ENCODE assay signal across 12 cellular contexts in genomic region chr3:4816306-4816705, GRCh38.
DNase-seq lines count a peak whose midpoint lies in the region; ATAC-seq and TF ChIP-seq lines count a peak whose summit lies in the region.
"Had no signal": no experiment of that assay in that cellular context is flagged by ENCODE, and none has a peak within 500 bp of the region (broad histone marks: within the 10 kb centered on the region; RNA-seq: fewer than 3 reads in every experiment).

No MANE protein-coding gene starts in this region.

- DNase-seq in T-helper 1 cell (no peak), nephron progenitor cell (no peak), NCI-H1694 treated with DMSO at 0.1 percent for 48 hours (lab: John Stamatoyannopoulos, UW) (no peak)
- no peak for DNase-seq in activated naive CD8-positive, alpha-beta T cell treated with anti-CD3 and anti-CD28 coated beads, Interleukin-2, amount 50 U/mL, for 24 hours
- DNase-seq in activated naive CD8-positive, alpha-beta T cell treated with anti-CD3 and anti-CD28 coated beads for 36 hours = no peak
- no peak for DNase-seq in stimulated activated naive CD8-positive, alpha-beta T cell treated with anti-CD3 and anti-CD28 coated beads, Interleukin-15, Interleukin-2, amounts not matched to agents 100 U/mL and 50 U/mL, for 24 hours
- DNase-seq: Caco-2, GM23248 had no signal

- H3K4me3 Mint-ChIP-seq in T-helper 1 cell treated with Interleukin-12 subunit alpha and Interleukin-12 subunit beta and Interleukin-4 antibody, amounts not matched to agents 30 μg/mL and 1 μg/mL, for 36 hours = peak overlapping the region; percentile 55
- H3K4me3 Mint-ChIP-seq in activated naive CD8-positive, alpha-beta T cell treated with anti-CD3 and anti-CD28 coated beads, Interleukin-2, amount 50 U/mL, for 24 hours = no peak overlapping the region
- H3K4me3 Mint-ChIP-seq in activated naive CD8-positive, alpha-beta T cell treated with anti-CD3 and anti-CD28 coated beads for 36 hours = no peak overlapping the region
- H3K4me3 Mint-ChIP-seq in nephron progenitor cell = no peak overlapping the region
- H3K4me3 Mint-ChIP-seq: CD14-positive monocyte had no signal

- peaks cover 28% of the 10 kb centered on the region for H3K4me1 Mint-ChIP-seq in T-helper 1 cell treated with Interleukin-12 subunit alpha and Interleukin-12 subunit beta and Interleukin-4 antibody, amounts not matched to agents 30 μg/mL and 1 μg/mL, for 36 hours (ENCODE audit: low read depth)
- H3K4me1 Mint-ChIP-seq in activated naive CD8-positive, alpha-beta T cell treated with anti-CD3 and anti-CD28 coated beads, Interleukin-2, amount 50 U/mL, for 24 hours = peaks cover 28% of the 10 kb centered on the region
- peaks cover 27% of the 10 kb centered on the region for H3K4me1 Mint-ChIP-seq in activated naive CD8-positive, alpha-beta T cell treated with anti-CD3 and anti-CD28 coated beads for 36 hours
- peaks cover 19% of the 10 kb centered on the region for H3K4me1 Mint-ChIP-seq in nephron progenitor cell

- peaks cover 15% of the 10 kb centered on the region for H3K9me3 Mint-ChIP-seq in T-helper 1 cell treated with Interleukin-12 subunit alpha and Interleukin-12 subunit beta and Interleukin-4 antibody, amounts not matched to agents 30 μg/mL and 1 μg/mL, for 36 hours
- H3K9me3 Mint-ChIP-seq in activated naive CD8-positive, alpha-beta T cell treated with anti-CD3 and anti-CD28 coated beads, Interleukin-2, amount 50 U/mL, for 24 hours = no peaks in the 10 kb centered on the region
- peaks cover 7% of the 10 kb centered on the region for H3K9me3 Mint-ChIP-seq in activated naive CD8-positive, alpha-beta T cell treated with anti-CD3 and anti-CD28 coated beads for 36 hours
- peaks cover 55% of the 10 kb centered on the region for H3K9me3 Mint-ChIP-seq in nephron progenitor cell

- no peak for ATAC-seq in activated naive CD8-positive, alpha-beta T cell treated with anti-CD3 and anti-CD28 coated beads, Interleukin-2, amount 50 U/mL, for 24 hours
- ATAC-seq in stimulated activated naive CD8-positive, alpha-beta T cell treated with anti-CD3 and anti-CD28 coated beads, Interleukin-15, Interleukin-2, amounts not matched to agents 100 U/mL and 50 U/mL, for 24 hours = no peak
- ATAC-seq: A549, HepG2 had no signal

- no peaks in the 10 kb centered on the region for H3K27me3 Mint-ChIP-seq in T-helper 1 cell treated with Interleukin-12 subunit alpha and Interleukin-12 subunit beta and Interleukin-4 antibody, amounts not matched to agents 30 μg/mL and 1 μg/mL, for 36 hours (ENCODE audit: low read depth)
- no peaks in the 10 kb centered on the region for H3K27me3 Mint-ChIP-seq in activated naive CD8-positive, alpha-beta T cell treated with anti-CD3 and anti-CD28 coated beads, Interleukin-2, amount 50 U/mL, for 24 hours
- no peaks in the 10 kb centered on the region for H3K27me3 Mint-ChIP-seq in activated naive CD8-positive, alpha-beta T cell treated with anti-CD3 and anti-CD28 coated beads for 36 hours
- H3K27me3 Mint-ChIP-seq in nephron progenitor cell (ENCODE audit: low read depth, poor library complexity) = peaks cover 10% of the 10 kb centered on the region

- peaks cover 77% of the 10 kb centered on the region for H3K36me3 Mint-ChIP-seq in T-helper 1 cell treated with Interleukin-12 subunit alpha and Interleukin-12 subunit beta and Interleukin-4 antibody, amounts not matched to agents 30 μg/mL and 1 μg/mL, for 36 hours (ENCODE audit: low read depth)
- peaks cover 85% of the 10 kb centered on the region for H3K36me3 Mint-ChIP-seq in activated naive CD8-positive, alpha-beta T cell treated with anti-CD3 and anti-CD28 coated beads, Interleukin-2, amount 50 U/mL, for 24 hours (ENCODE audit: low read depth)
- H3K36me3 Mint-ChIP-seq in activated naive CD8-positive, alpha-beta T cell treated with anti-CD3 and anti-CD28 coated beads for 36 hours = peaks cover 79% of the 10 kb centered on the region
- peaks cover 97% of the 10 kb centered on the region for H3K36me3 Mint-ChIP-seq in nephron progenitor cell (ENCODE audit: low read depth)

- peak overlapping the region; percentile 44 for H3K27ac Mint-ChIP-seq in T-helper 1 cell treated with Interleukin-12 subunit alpha and Interleukin-12 subunit beta and Interleukin-4 antibody, amounts not matched to agents 30 μg/mL and 1 μg/mL, for 36 hours
- peak overlapping the region; percentile 24 for H3K27ac Mint-ChIP-seq in activated naive CD8-positive, alpha-beta T cell treated with anti-CD3 and anti-CD28 coated beads, Interleukin-2, amount 50 U/mL, for 24 hours
- H3K27ac Mint-ChIP-seq in activated naive CD8-positive, alpha-beta T cell treated with anti-CD3 and anti-CD28 coated beads for 36 hours = no peak overlapping the region
- peak overlapping the region; percentile 38 for H3K27ac Mint-ChIP-seq in nephron progenitor cell
- H3K27ac Mint-ChIP-seq: CD14-positive monocyte had no signal

- TF ChIP-seq CTCF in nephron progenitor cell (IDR thresholded peaks at IDR 0.05) = no peak
